ENCODE assay signal across 24 cellular contexts in genomic region chr5:75894482-75894881, GRCh38.
"Had no signal": no experiment of that assay in that cellular context is flagged by ENCODE, and none has a peak within 500 bp of the region (broad histone marks: within the 10 kb centered on the region; RNA-seq: fewer than 3 reads in every experiment).

No MANE protein-coding gene starts in this region.

- ATAC-seq: effector memory CD8-positive, alpha-beta T cell; esophagus mucosa; gastrocnemius medialis; heart right ventricle; left cardiac atrium; left lung; left ventricle myocardium superior; lower lobe of right lung; mucosa of descending colon had no signal

- DNase-seq: colonic mucosa; cortex of kidney; effector CD8-positive, alpha-beta T cell; effector memory CD8-positive, alpha-beta T cell; endodermal cell; erythroblast; esophagus squamous epithelium; foreskin fibroblast; foreskin melanocyte; gastrocnemius medialis; glutamatergic neuron; head of caudate nucleus; heart right ventricle; hippocampal formation; left cardiac atrium; left lung; left ventricle myocardium superior; lower lobe of right lung; mesenchymal stem cell; mucosa of descending colon; naive B cell had no signal

- H3K4me1 Mint-ChIP-seq: endodermal cell, mesothelial cell of epicardium had no signal

- H3K4me3 Mint-ChIP-seq: dendritic cell treated with granulocyte-macrophage colony-stimulating factor and Interleukin-4, amounts not matched to agents 40 ng/mL and 50 ng/mL, for 4 days; effector memory CD8-positive, alpha-beta T cell; endodermal cell; mesothelial cell of epicardium; naive B cell had no signal

- H3K27ac Mint-ChIP-seq: dendritic cell treated with granulocyte-macrophage colony-stimulating factor and Interleukin-4, amounts not matched to agents 40 ng/mL and 50 ng/mL, for 4 days; effector memory CD8-positive, alpha-beta T cell; endodermal cell; mesothelial cell of epicardium had no signal

- H3K9me3 Mint-ChIP-seq: effector memory CD8-positive, alpha-beta T cell had no signal

- H3K27me3 Mint-ChIP-seq: naive B cell had no signal

- H3K36me3 Mint-ChIP-seq: mesothelial cell of epicardium, naive B cell had no signal
